10 cellular contexts compared by ENCODE assay signal in the genomic region with DNA sequence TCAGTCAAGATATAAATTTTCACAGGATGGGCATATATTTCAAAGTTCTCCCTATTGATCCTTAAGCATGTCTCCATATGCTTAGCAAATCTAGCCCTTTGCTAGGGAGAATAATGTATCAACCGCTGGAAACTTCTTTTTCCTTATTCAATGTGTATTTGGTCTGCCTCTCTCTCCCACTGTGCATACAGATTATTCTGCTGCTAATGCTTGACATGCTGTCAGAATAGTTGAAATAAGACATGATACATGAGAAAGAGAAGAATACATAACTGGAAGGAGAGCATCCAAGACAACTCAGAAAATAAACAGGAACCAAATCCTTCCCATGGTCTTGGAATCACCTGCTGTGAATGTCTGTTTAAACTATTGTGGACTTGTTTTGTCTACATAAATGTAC. TPM values are rescaled to one million over a fixed set of nuclear protein-coding genes. Genes with fewer than 3 reads are reported as not detected.
"Had no signal": no experiment of that assay in that cellular context is flagged by ENCODE, and none has a peak within 500 bp of the region (broad histone marks: within the 10 kb centered on the region; RNA-seq: fewer than 3 reads in every experiment).

No MANE protein-coding gene starts in this region.

- H3K9ac ChIP-seq: GM23248 had no signal

- ATAC-seq: K562 had no signal

- H3K36me3 ChIP-seq: HAP-1 had no signal

- H3K27ac ChIP-seq: GM23248 had no signal

- H3K9me3 ChIP-seq: HAP-1 had no signal

- H3K4me1 ChIP-seq: HAP-1 had no signal

- H2AFZ ChIP-seq: GM23248 had no signal

- H3K4me3 ChIP-seq: GM23248, HAP-1, K562 had no signal

- DNase-seq: GM23248, GOT3, H7, IMR-90, KG1 had no signal

- FAIRE-seq: HTR-8/SVneo, K562 had no signal

RNA-seq across cellular contexts. Expression of a gene that starts 33.4 kb away (rescaled TPM):
- total RNA-seq: GM23248, H4, H7, HT-29, IMR-90, K562 had no signal
- polyA plus RNA-seq: GM23248, IMR-90, K562 had no signal
